Comparison of ENCODE assay signal across 1 cellular context in the genomic region with DNA sequence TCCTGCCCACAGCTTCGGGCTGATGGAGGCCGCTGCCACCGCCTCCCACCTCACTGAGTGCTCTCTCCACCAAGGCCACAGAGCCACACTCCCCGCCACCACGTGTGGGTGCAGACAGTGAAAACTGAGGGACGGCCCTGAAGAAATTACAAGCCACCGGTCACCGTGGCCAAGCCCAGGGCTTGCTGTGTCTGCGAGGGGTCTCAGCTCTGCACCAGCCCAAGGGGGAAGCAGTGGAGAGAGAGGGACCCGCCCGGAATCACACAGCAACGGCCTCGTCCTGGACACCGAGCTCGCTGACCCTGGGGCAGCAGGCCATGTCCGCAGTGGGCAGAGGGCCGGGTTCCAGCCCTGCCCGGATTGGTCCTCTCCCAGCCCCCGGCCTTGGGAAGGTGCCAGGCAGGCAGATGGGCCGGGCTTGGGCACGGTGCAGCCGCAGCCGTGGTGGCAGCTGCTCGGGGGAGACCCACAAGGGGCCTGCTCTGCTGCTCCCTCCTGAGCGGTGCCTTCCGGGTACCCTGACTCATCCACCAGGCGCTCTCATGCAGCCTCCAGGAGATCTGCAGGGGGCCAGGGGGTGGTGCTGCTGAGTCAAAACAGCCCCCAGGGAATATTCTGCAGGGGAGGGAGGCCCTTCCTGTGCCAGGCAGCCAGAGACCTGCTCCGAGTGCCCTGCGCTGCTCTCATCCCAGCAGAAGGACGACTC.
A peak's percentile ranks its signal among the peaks of the same experiment; 100 is the strongest.
TF ChIP-seq lines count a peak whose summit lies in the region.

No MANE protein-coding gene starts in this region.

TF ChIP-seq in H1, 55 proteins besides CTCF, POLR2A, EP300 and RAD21:
- TF ChIP-seq JUND (IDR thresholded peaks at IDR 0.05; ENCODE audit: low read length) (0 out of 2 replicates have a peak, but pooled peaks have one; percentile 32), SIRT6 (IDR thresholded peaks at IDR 0.05; ENCODE audit: low read length) (no peak)
